Comparison of ENCODE assay signal across 1 cellular context in the genomic region with DNA sequence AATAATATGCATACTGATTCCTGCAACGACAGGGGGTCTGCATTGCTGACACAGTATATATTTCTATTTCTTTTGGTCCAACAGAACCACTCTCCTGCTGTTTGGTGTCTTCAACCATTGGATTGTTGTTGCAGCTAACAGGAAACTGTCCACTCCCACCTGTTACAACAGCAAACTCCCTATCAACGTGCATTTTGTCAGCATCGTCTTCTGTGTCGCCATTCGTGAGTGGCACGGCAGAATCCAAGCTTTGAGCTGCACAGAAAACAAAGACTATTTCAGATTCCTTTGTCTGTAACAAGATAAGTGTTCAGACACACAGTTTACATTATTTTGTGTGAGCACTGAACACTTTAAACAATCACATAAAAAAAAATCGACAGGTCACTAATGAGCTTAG.
TF ChIP-seq lines count a peak whose summit lies in the region.

No MANE protein-coding gene starts in this region.

TF ChIP-seq in IMR-90, 13 proteins besides CTCF, POLR2A, EP300 and RAD21 (continued from another document):
- TF ChIP-seq CHD1 (IDR thresholded peaks at IDR 0.05; ENCODE audit: low read depth, low read length): no peak
- no peak for TF ChIP-seq MAZ (IDR thresholded peaks at IDR 0.05; ENCODE audit: borderline replicate concordance, low read depth, low read length)
TF ChIP-seq in IMR-90: peak in this region for 0.
